9 cellular contexts compared by ENCODE assay signal in genomic region chr17:44556114-44556853, GRCh38. TPM values are rescaled to one million over a fixed set of nuclear protein-coding genes. Genes with fewer than 3 reads are reported as not detected.
DNase-seq lines count a peak whose midpoint lies in the region; ATAC-seq, FAIRE-seq and TF ChIP-seq lines count a peak whose summit lies in the region.
"Had no signal": no experiment of that assay in that cellular context is flagged by ENCODE, and none has a peak within 500 bp of the region (broad histone marks: within the 10 kb centered on the region; RNA-seq: fewer than 3 reads in every experiment).

No MANE protein-coding gene starts in this region.

- no peak for TF ChIP-seq CTCF in H1 (IDR thresholded peaks at IDR 0.05; ENCODE audit: control extremely low read depth in 1 of 3, insufficient read depth in 1 of 3, low read depth in 1 of 3, low read length in 3 of 3)

- H3K4me2 ChIP-seq in H1 (ENCODE audit: insufficient read depth in 1 of 2, low read depth in 2 of 2, low read length in 2 of 2), result peak overlapping the region; percentile 79 to 90

- H3K27me3 ChIP-seq in H1 (replicated peaks in 1 of 4; ENCODE audit: control insufficient read depth in 3 of 4, extremely low read depth in 1 of 4, insufficient read depth in 3 of 4, low read length in 3 of 4) (peaks cover 7 to 34% (median 24%) of the 10 kb centered on the region in 4 experiments; a peak in 6 of 7 replicates), thymus (ENCODE audit: control insufficient read depth, insufficient read depth) (peaks cover 52% of the 10 kb centered on the region)

- WGBS in H1 (ENCODE audit: extremely low coverage in 1 of 2, insufficient coverage in 1 of 2, insufficient read length in 1 of 2, insufficient replicate concordance in 2 of 2, low coverage in 1 of 2, low lambda C conversion rate in 2 of 2, missing lambda C conversion rate in 1 of 2), 2 experiments, result 2% methylated on average over 28 of the region's 28 CpGs; no CpG with 5 or more reads in 1 of the 2 experiments
- WGBS in thymus, result 4% methylated on average over 28 of the region's 28 CpGs

- no peak overlapping the region for H2AFZ ChIP-seq in H1 (ENCODE audit: low read length)

- DNase-seq in DMS 273 (lab: John Stamatoyannopoulos, UW; ENCODE audit: unreplicated experiment) (peak; percentile 41), DMS 273 treated with DMSO at 0.1 percent for 48 hours (lab: John Stamatoyannopoulos, UW) (no peak), SKM-1 treated with dmso at 0.1 percent for 144 hours (lab: John Stamatoyannopoulos, UW; ENCODE audit: unreplicated experiment) (peak; percentile 36), H1 (ENCODE audit: low read depth in 1 of 2, low spot score in 2 of 2) (peak; percentile 80 to 83), lung microvascular endothelial cell (ENCODE audit: low read depth in 2 of 2) (peak; percentile 35 to 38)

- peak overlapping the region; percentile 96; the same call in 1 of the 2 replicates for H2BK5ac ChIP-seq in H1 (ENCODE audit: low read depth, low read length)

- H3K56ac ChIP-seq in H1 (replicated peaks; ENCODE audit: insufficient read length, low read depth, low read length), result peak overlapping the region; percentile 65

- H2BK12ac ChIP-seq in H1 (ENCODE audit: low read depth, low read length), result peak overlapping the region; percentile 87; the same call in 1 of the 2 replicates

- peak overlapping the region; percentile 68 for H3K27ac ChIP-seq in KOPT-K1 (ENCODE audit: low read depth, low read length, poor library complexity, severe bottlenecking)
- peak overlapping the region; percentile 82 for H3K27ac ChIP-seq in H1 (ENCODE audit: low read depth, low read length)
- peak overlapping the region; percentile 61 for H3K27ac ChIP-seq in thymus (ENCODE audit: low read depth)
- H3K27ac ChIP-seq: 22Rv1 had no signal

- H3K79me1 ChIP-seq in H1 (ENCODE audit: low read depth, low read length), result peaks cover 3% of the 10 kb centered on the region

- peaks cover 0 to 18% of the 10 kb centered on the region in 2 experiments; a peak in 2 of 4 replicates for H3K79me2 ChIP-seq in H1 (ENCODE audit: control insufficient read depth in 1 of 2, insufficient read depth in 2 of 2, low read length in 2 of 2)

- peak overlapping the region; percentile 87 for H2BK120ac ChIP-seq in H1 (replicated peaks; ENCODE audit: low read depth, low read length)

- H2AK5ac ChIP-seq in H1 (ENCODE audit: low read depth, low read length), result no peak overlapping the region

- H4K8ac ChIP-seq in H1 (ENCODE audit: extremely low read depth, insufficient read depth, low read length), result no peak overlapping the region; the same call in 1 of the 2 replicates

- peak overlapping the region in 3 of 4 experiments; percentile 45 to 72 (median 70); a peak in 6 of 7 replicates for H3K9ac ChIP-seq in H1 (replicated peaks in 1 of 4; ENCODE audit: extremely low read depth in 1 of 4, low read depth in 3 of 4, low read length in 3 of 4)

- no peaks in the 10 kb centered on the region for H3K9me3 ChIP-seq in KOPT-K1 (ENCODE audit: insufficient read depth, low read length, poor library complexity, severe bottlenecking)
- H3K9me3 ChIP-seq in H1 (ENCODE audit: insufficient read depth in 2 of 2, low read depth in 1 of 2, low read length in 1 of 2), result peaks cover 0 to 7% of the 10 kb centered on the region in 2 experiments; a peak in 1 of 4 replicates
- peaks cover 2% of the 10 kb centered on the region for H3K9me3 ChIP-seq in thymus (ENCODE audit: control insufficient read depth)

- no peak for TF ChIP-seq POLR2A in H1 (IDR thresholded peaks at IDR 0.05; ENCODE audit: control extremely low read depth in 1 of 2, low read depth in 2 of 2, low read length in 2 of 2)

- H4K91ac ChIP-seq in H1 (replicated peaks; ENCODE audit: insufficient read length, low read length), result peak overlapping the region; percentile 97

- H3K23me2 ChIP-seq in H1 (ENCODE audit: low read depth, low read length), result peaks cover 20% of the 10 kb centered on the region; the same call in 1 of the 2 replicates

- peak overlapping the region; percentile 90; the same call in 1 of the 2 replicates for H2BK20ac ChIP-seq in H1 (ENCODE audit: low read length)

- H3K4me1 ChIP-seq in H1 (replicated peaks in 1 of 4; ENCODE audit: control insufficient read depth in 3 of 4, insufficient read depth in 4 of 4, low read length in 3 of 4) (peaks cover 4 to 18% (median 16%) of the 10 kb centered on the region in 4 experiments), thymus (ENCODE audit: control insufficient read depth, insufficient read depth, low read length) (peaks cover 6% of the 10 kb centered on the region)

- ATAC-seq in HG02840 (IDR thresholded peaks at IDR 0.05; ENCODE audit: low FRiP score, unreplicated experiment), result no peak

- no peak overlapping the region for H3K14ac ChIP-seq in H1 (ENCODE audit: insufficient read length)

- H3K36me3 ChIP-seq in KOPT-K1 (ENCODE audit: insufficient read depth, low read length), result no peaks in the 10 kb centered on the region
- H3K36me3 ChIP-seq in H1 (ENCODE audit: control insufficient read depth in 2 of 4, insufficient read depth in 4 of 4, low read length in 3 of 4), result no peaks in the 10 kb centered on the region; a peak in 1 of 8 replicates
- no peaks in the 10 kb centered on the region for H3K36me3 ChIP-seq in thymus (ENCODE audit: control insufficient read depth, insufficient read depth)

- no peak overlapping the region for H3K23ac ChIP-seq in H1 (ENCODE audit: insufficient read length)

- peak; percentile 84 for FAIRE-seq in H1 (lab: Jason Lieb, UNC)

- H2BK15ac ChIP-seq in H1 (ENCODE audit: low read length), result no peak overlapping the region

- peaks cover 2 to 11% of the 10 kb centered on the region in 2 experiments for H4K20me1 ChIP-seq in H1 (replicated peaks in 1 of 2; ENCODE audit: control insufficient read depth in 1 of 2, insufficient read depth in 2 of 2, low read length in 2 of 2)

- peak; percentile 9 to 21; a peak in 3 of 4 replicates for TF ChIP-seq RAD21 in H1 (IDR thresholded peaks at IDR 0.05 in 1 of 2, conservative IDR thresholded peaks at IDR 0.05 in 1 of 2; ENCODE audit: low read depth in 2 of 2, low read length in 2 of 2)

- CTCF ChIA-PET in H1 (lab: Charles Lee; ENCODE audit: partially characterized antibody), result interaction anchor here (0.6 to 6.8 kb wide), 12 partner anchors 8 to 466 kb away, joined by 3 to 61 read pairs (median 4); partner anchors contain the start of gene MEIOC

- peak overlapping the region; percentile 71 for H3K18ac ChIP-seq in H1 (ENCODE audit: extremely low read depth, low read length)

- H3K4me3 ChIP-seq in H1 (ENCODE audit: extremely low read depth in 1 of 4, insufficient read depth in 2 of 4, low read depth in 3 of 4, low read length in 4 of 4) (peak overlapping the region; percentile 53 to 72 (median 69)), thymus (ENCODE audit: low read length) (peak overlapping the region; percentile 54)

- H3K4ac ChIP-seq in H1 (replicated peaks; ENCODE audit: insufficient read length, low read depth, low read length), result peak overlapping the region; percentile 48

- POLR2A ChIA-PET in H1 (lab: Charles Lee; ENCODE audit: partially characterized antibody), result interaction anchor here (0.6 to 7.2 kb wide), 12 partner anchors 11 to 544 kb away, joined by 3 to 219 read pairs (median 4); no protein-coding TSS in a partner anchor

- TF ChIP-seq EP300 in H1 (IDR thresholded peaks at IDR 0.05; ENCODE audit: borderline replicate concordance in 1 of 2, low read depth in 2 of 2, low read length in 2 of 2), result no peak

- peak overlapping the region; percentile 55 for H4K5ac ChIP-seq in H1 (ENCODE audit: insufficient read length, low read depth, low read length)

TF ChIP-seq in H1, 55 proteins besides CTCF, POLR2A, EP300 and RAD21 (continues in another document):
- 0 out of 2 replicates have a peak, but pooled peaks have one; percentile 13 for TF ChIP-seq CHD2 (IDR thresholded peaks at IDR 0.05; ENCODE audit: low read length)
- peak; percentile 62; the same call in 1 of the 2 replicates for TF ChIP-seq YY1 (IDR thresholded peaks at IDR 0.05; ENCODE audit: low read depth, low read length)
- TF ChIP-seq KDM4A (IDR thresholded peaks at IDR 0.05; ENCODE audit: low read depth, low read length, severe bottlenecking), result peak; percentile 25
- TF ChIP-seq SP1 (IDR thresholded peaks at IDR 0.05; ENCODE audit: low read depth, low read length), result peak; percentile 85
- TF ChIP-seq KDM1A (IDR thresholded peaks at IDR 0.05; ENCODE audit: borderline replicate concordance, low read length), result no peak

RNA-seq across cellular contexts. Expression of gene FZD2, which starts 1.0 kb away (rescaled TPM):
- total RNA-seq in H1 (2021; fragmentation: NEBNext Ultra II Directional; extraction: Animal tissue kit (Norgen Biotek cat#: 25700)), result 17.0 and 17.6 TPM in 2 replicates
- polyA plus RNA-seq in H1 (2011; rRNA removed) (86.7 and 93.6 TPM in 2 replicates), thymus (1.7 TPM)
- polyA plus RNA-seq in H1 (2011; cell fraction: cytosol; rRNA removed), result 41.3 TPM
- 37.7 TPM for polyA plus RNA-seq in H1 (2011; cell fraction: nucleus; rRNA removed)
- 21.7 to 33.8 TPM (median 32.4 TPM) in 4 replicates for polyA plus RNA-seq in H1 (2012, experiment 1 of 2)
- 30.9 TPM for polyA plus RNA-seq in H1 (2012, experiment 2 of 2)
- 12.3 TPM for polyA plus RNA-seq in H1 (2013, experiment 1 of 2)
- 12.0 TPM for polyA plus RNA-seq in H1 (2013, experiment 2 of 2)
- polyA minus RNA-seq in H1 (2011; rRNA and poly(A)+ RNA removed), result 22.5 and 38.9 TPM in 2 replicates
- polyA minus RNA-seq in H1 (2011; cell fraction: cytosol; rRNA and poly(A)+ RNA removed), result 37.7 TPM
- 23.6 TPM for polyA minus RNA-seq in H1 (2011; cell fraction: nucleus; rRNA and poly(A)+ RNA removed)
- total RNA-seq in lung microvascular endothelial cell, result under 0.01 and 0.22 TPM in 2 replicates

RNA-seq across cellular contexts. Expression of gene GPATCH8, which starts 53.1 kb away (rescaled TPM):
- total RNA-seq in H1 (2021; fragmentation: NEBNext Ultra II Directional; extraction: Animal tissue kit (Norgen Biotek cat#: 25700)), result 51.5 and 58.1 TPM in 2 replicates
- polyA plus RNA-seq in H1 (2011; rRNA removed), result 20.5 and 21.6 TPM in 2 replicates
- polyA plus RNA-seq in H1 (2011; cell fraction: cytosol; rRNA removed), result 18.4 TPM
- polyA plus RNA-seq in H1 (2011; cell fraction: nucleus; rRNA removed), result 35.3 TPM
- 23.8 to 31.5 TPM (median 26.7 TPM) in 4 replicates for polyA plus RNA-seq in H1 (2012, experiment 1 of 2)
- 3.3 TPM for polyA plus RNA-seq in H1 (2012, experiment 2 of 2)
- polyA plus RNA-seq in H1 (2013, experiment 1 of 2), result 27.9 TPM
- polyA plus RNA-seq in H1 (2013, experiment 2 of 2), result 27.4 TPM
- polyA minus RNA-seq in H1 (2011; rRNA and poly(A)+ RNA removed), result 32.5 and 32.9 TPM in 2 replicates
- 24.1 TPM for polyA minus RNA-seq in H1 (2011; cell fraction: cytosol; rRNA and poly(A)+ RNA removed)
- polyA minus RNA-seq in H1 (2011; cell fraction: nucleus; rRNA and poly(A)+ RNA removed), result 47.5 TPM
- total RNA-seq in lung microvascular endothelial cell, result 6.9 and 8.5 TPM in 2 replicates
- 11.1 TPM for polyA plus RNA-seq in thymus

Comparison
In these comparisons a context has a peak if more than half of its experiments do, and no peak if none do; other contexts are left out.
1. RNA of gene FZD2, which starts 1.0 kb away (total RNA-seq): 17.0 to 17.6 TPM in H1; under 0.01 to 0.22 TPM in lung microvascular endothelial cell; every median in the first group is over 10 times any median in the second.
2. Peak in every context shown above with its lines, with median percentiles within 50 percentile points of each other: H3K27ac ChIP-seq.